7 cellular contexts compared by ENCODE assay signal in genomic region chr19:55579766-55580621, GRCh38. TPM values are rescaled to one million over a fixed set of nuclear protein-coding genes. Genes with fewer than 3 reads are reported as not detected.
A peak's percentile ranks its signal among the peaks of the same experiment; 100 is the strongest.
DNase-seq lines count a peak whose midpoint lies in the region; ATAC-seq, FAIRE-seq and TF ChIP-seq lines count a peak whose summit lies in the region.

No MANE protein-coding gene starts in this region.

- peak overlapping the region; percentile 85 for H3K4me3 ChIP-seq in GM06990 (replicated peaks; ENCODE audit: low read depth, low read length)
- peak overlapping the region; percentile 93 for H3K4me3 ChIP-seq in GM12878

- peaks cover 7% of the 10 kb centered on the region for H3K36me3 Mint-ChIP-seq in IgD-negative memory B cell
- H3K36me3 Mint-ChIP-seq in stimulated activated naive B cell treated with anti-CD40 and anti-IgM and Interleukin-4, amounts not matched to agents 10 μg/mL and 1 μg/mL and 100 μg/mL, for 72 hours, result peaks cover 23 to 27% of the 10 kb centered on the region in 2 donors

- no peak for TF ChIP-seq RAD21 in GM12878 (IDR thresholded peaks at IDR 0.05; ENCODE audit: insufficient read depth, low read depth, low read length)

- TF ChIP-seq CTCF in GM06990 (IDR thresholded peaks at IDR 0.05; ENCODE audit: insufficient read depth, low read length, poor library complexity, severe bottlenecking) (no peak), GM12878 (IDR thresholded peaks at IDR 0.05 in 2 of 3, conservative IDR thresholded peaks at IDR 0.05 in 1 of 3; ENCODE audit: control insufficient read depth in 2 of 3, extremely low read depth in 1 of 3, insufficient read depth in 1 of 3, low read depth in 3 of 3, low read length in 3 of 3) (no peak)

- H3K27ac ChIP-seq in GM12878 (ENCODE audit: control insufficient read depth, insufficient read depth), result peak overlapping the region; percentile 64

- peak overlapping the region; percentile 85; the same call in 1 of the 2 replicates for H2AFZ ChIP-seq in GM12878 (ENCODE audit: control insufficient read depth, low read depth, low read length)

- peak overlapping the region; percentile 72 to 84 (median 80) for H3K4me3 Mint-ChIP-seq in IgD-negative memory B cell
- H3K4me3 Mint-ChIP-seq in stimulated activated naive B cell treated with anti-CD40 and anti-IgM and Interleukin-4, amounts not matched to agents 10 μg/mL and 1 μg/mL and 100 μg/mL, for 72 hours, result peak overlapping the region; percentile 86 to 88

- H3K27me3 ChIP-seq in GM06990 (replicated peaks; ENCODE audit: control insufficient read depth, insufficient read depth, low read length) (no peaks in the 10 kb centered on the region; the same call in 1 of the 2 replicates), GM12878 (replicated peaks in 1 of 2; ENCODE audit: control insufficient read depth in 2 of 2, insufficient read depth in 2 of 2, low read length in 1 of 2) (no peaks in the 10 kb centered on the region)

- peak overlapping the region; percentile 54 to 88 (median 79) for H3K27ac Mint-ChIP-seq in IgD-negative memory B cell
- H3K27ac Mint-ChIP-seq in stimulated activated naive B cell treated with anti-CD40 and anti-IgM and Interleukin-4, amounts not matched to agents 10 μg/mL and 1 μg/mL and 100 μg/mL, for 72 hours, result peak overlapping the region; percentile 90

- H3K36me3 ChIP-seq in GM06990 (ENCODE audit: control insufficient read depth, insufficient read depth, low read length), result peaks cover 2% of the 10 kb centered on the region
- H3K36me3 ChIP-seq in GM12878 (ENCODE audit: control insufficient read depth in 2 of 2, insufficient read depth in 2 of 2, low read length in 1 of 2), result peaks cover 0 to 5% of the 10 kb centered on the region in 2 experiments; a peak in 1 of 4 replicates

- H3K27me3 Mint-ChIP-seq in IgD-negative memory B cell, result peaks cover 2% of the 10 kb centered on the region
- H3K27me3 Mint-ChIP-seq in stimulated activated naive B cell treated with anti-CD40 and anti-IgM and Interleukin-4, amounts not matched to agents 10 μg/mL and 1 μg/mL and 100 μg/mL, for 72 hours, result no peaks in the 10 kb centered on the region

- no peak for TF ChIP-seq POLR2A in GM12878 (IDR thresholded peaks at IDR 0.05; ENCODE audit: low read depth, low read length)

- peak; percentile 72 for ATAC-seq in GM12878
- ATAC-seq in stimulated activated naive B cell treated with anti-CD40 and anti-IgM and Interleukin-4, amounts not matched to agents 10 μg/mL and 1 μg/mL and 100 μg/mL, for 72 hours (replicated peaks), result peak; percentile 29 to 44
- no peak for ATAC-seq in HG02885 (IDR thresholded peaks at IDR 0.05; ENCODE audit: poor library complexity, unreplicated experiment)
- ATAC-seq in GM18519 (IDR thresholded peaks at IDR 0.05; ENCODE audit: low FRiP score, unreplicated experiment), result no peak

- in situ Hi-C loops in GM12878 (cut with MboI), result no loop called here

- no peak for DNase-seq in GM06990 (ENCODE audit: extremely low read depth, insufficient read length)
- no peak for DNase-seq in GM12878 (ENCODE audit: low read depth, low spot score)
- peak; percentile 42 for DNase-seq in iris pigment epithelial cell (ENCODE audit: low read depth)
- no peak for DNase-seq in stimulated activated naive B cell treated with anti-CD40 and anti-IgM and Interleukin-4, amounts not matched to agents 10 μg/mL and 1 μg/mL and 100 μg/mL, for 72 hours

- FAIRE-seq in GM12878 (lab: Jason Lieb, UNC), result no peak

- SMC1A ChIA-PET in GM12878 (lab: Charles Lee; ENCODE audit: uncharacterized antibody, unreplicated experiment), result interaction anchor here (0.7 to 1.1 kb wide), 2 partner anchors 66 to 118 kb away, joined by 3 to 5 read pairs; partner anchors contain the start of gene ISOC2

- H4K20me1 ChIP-seq in GM12878 (ENCODE audit: control insufficient read depth, insufficient read depth), result no peaks in the 10 kb centered on the region

- WGBS in GM12878 (ENCODE audit: insufficient coverage, insufficient replicate concordance, low lambda C conversion rate, missing lambda C conversion rate), result 25% methylated on average over 13 of the region's 20 CpGs

- no peak for TF ChIP-seq EP300 in GM12878 (IDR thresholded peaks at IDR 0.05; ENCODE audit: borderline replicate concordance in 1 of 2, control insufficient read depth in 1 of 2, low read depth in 2 of 2, low read length in 2 of 2)

- H3K4me2 ChIP-seq in GM12878 (ENCODE audit: control insufficient read depth, insufficient read depth), result peak overlapping the region; percentile 71

- H3K9me3 Mint-ChIP-seq in IgD-negative memory B cell, result peaks cover 0 to 2% (median 0%) of the 10 kb centered on the region in 3 donors
- peaks cover 2 to 4% of the 10 kb centered on the region in 2 donors for H3K9me3 Mint-ChIP-seq in stimulated activated naive B cell treated with anti-CD40 and anti-IgM and Interleukin-4, amounts not matched to agents 10 μg/mL and 1 μg/mL and 100 μg/mL, for 72 hours

- intact Hi-C loops in GM12878 (cut with micrococcal nuclease; ENCODE audit: unreplicated experiment), result no loop called here

- RAD21 ChIA-PET in GM12878 (lab: Charles Lee; ENCODE audit: unreplicated experiment), result interaction anchor here (0.8 to 1.0 kb wide), 3 partner anchors 46 to 76 kb away, joined by 3 to 6 read pairs (median 3); no protein-coding TSS in a partner anchor

- peaks cover under 1 to 16% (median 8%) of the 10 kb centered on the region in 3 donors for H3K4me1 Mint-ChIP-seq in IgD-negative memory B cell
- H3K4me1 Mint-ChIP-seq in stimulated activated naive B cell treated with anti-CD40 and anti-IgM and Interleukin-4, amounts not matched to agents 10 μg/mL and 1 μg/mL and 100 μg/mL, for 72 hours, result peaks cover 18 to 22% of the 10 kb centered on the region in 2 donors

- BruUV-seq in GM12878 (replicated peaks; lab: Mats Ljungman, UMichigan), result no TSS peak

- POLR2A ChIA-PET in GM12878 (lab: Charles Lee), result interaction anchor here (1.3 to 1.5 kb wide), 2 partner anchors 10 to 19 kb away, joined by 4 to 5 read pairs; partner anchors contain the start of gene FIZ1

- 0 out of 2 replicates have a peak, but pooled peaks cover 3% of the 10 kb centered on the region for H3K4me1 ChIP-seq in GM12878 (ENCODE audit: control insufficient read depth, insufficient read depth, low read length)

- no peaks in the 10 kb centered on the region for H3K9me3 ChIP-seq in GM12878 (replicated peaks; ENCODE audit: control insufficient read depth, insufficient read depth, low read length)

- CTCF ChIA-PET in GM12878 (lab: Yijun Ruan, JAX), result interaction anchor here (2.3 kb wide), 1 partner anchor 26 kb away, joined by 5 read pairs; the partner anchor contains the start of gene ZNF865

- peak overlapping the region; percentile 56 for H3K9ac ChIP-seq in GM12878 (ENCODE audit: control insufficient read depth, insufficient read depth, low read length)

- peaks cover 11% of the 10 kb centered on the region for H3K79me2 ChIP-seq in GM12878 (ENCODE audit: control insufficient read depth, insufficient read depth, low read length)

RNA-seq across cellular contexts. Expression of gene ZNF579, which starts 0.7 kb away (rescaled TPM):
- 0.79 TPM for polyA plus RNA-seq in IgD-negative memory B cell
- total RNA-seq in GM12878 (2013; cell fraction: nucleolus; rRNA removed), result 6.3 and 8.5 TPM in 2 replicates
- 2.0 and 2.5 TPM in 2 replicates for total RNA-seq in GM12878 (2014; rRNA removed)
- total RNA-seq in GM12878 (2014; rRNA removed; fragmentation: Illumina TruSeq; extraction: Trizol), result 1.2 and 1.4 TPM in 2 replicates
- 10.6 and 11.7 TPM in 2 replicates for total RNA-seq in GM12878 (2021)
- polyA plus RNA-seq in GM12878 (2011; ENCODE audit: low read depth), result 0.52 TPM
- polyA plus RNA-seq in GM12878 (2011; rRNA removed), result 1.1 and 1.6 TPM in 2 replicates
- polyA plus RNA-seq in GM12878 (2011; cell fraction: cytosol; rRNA removed), result 1.1 and 1.3 TPM in 2 replicates
- 15.2 and 37.1 TPM in 2 replicates for polyA plus RNA-seq in GM12878 (2011; cell fraction: nucleus; rRNA removed)
- 7.8 and 9.0 TPM in 2 replicates for polyA plus RNA-seq in GM12878 (2012)
- 2.0 and 2.6 TPM in 2 replicates for polyA plus RNA-seq in GM12878 (2014; fragmentation: Illumina TruSeq; extraction: Trizol)
- under 1 TPM; 0.11 to 0.35 TPM for polyA plus RNA-seq in GM12878 (2014; fragmentation: Nextera tagmentation; extraction: Ambion mirVana)
- polyA plus RNA-seq in GM12878 (2014; rRNA removed), result 5.2 and 7.5 TPM in 2 replicates
- 1 to 10 TPM in 1 of 2 experiments, under 1 TPM in 1; 0.43 to 1.5 TPM for polyA plus RNA-seq in GM12878 (2016; fragmentation: Nextera tagmentation; extraction: Ambion mirVana)
- 1.8 and 3.7 TPM in 2 replicates for polyA minus RNA-seq in GM12878 (2011; rRNA and poly(A)+ RNA removed)
- polyA minus RNA-seq in GM12878 (2011; cell fraction: cytosol; rRNA and poly(A)+ RNA removed), result 2.8 and 4.0 TPM in 2 replicates
- polyA minus RNA-seq in GM12878 (2011; cell fraction: nucleus; rRNA and poly(A)+ RNA removed), result 1.8 and 11.5 TPM in 2 replicates

RNA-seq across cellular contexts. Expression of gene FIZ1, which starts 19.3 kb away (rescaled TPM):
- polyA plus RNA-seq in IgD-negative memory B cell (3.1 TPM), GM12878 (2011; rRNA removed) (2.9 and 4.5 TPM in 2 replicates), GM12878 (2014; fragmentation: Illumina TruSeq; extraction: Trizol) (7.0 TPM in 2 replicates), GM12878 (2014; fragmentation: Nextera tagmentation; extraction: Ambion mirVana) (1 to 10 TPM in 1 of 2 experiments, under 1 TPM in 1; 0.60 to 1.5 TPM), GM12878 (2014; rRNA removed) (8.0 and 9.8 TPM in 2 replicates), GM12878 (2016; fragmentation: Nextera tagmentation; extraction: Ambion mirVana) (1 to 10 TPM; 1.4 to 3.9 TPM)
- total RNA-seq in GM12878 (2013; cell fraction: nucleolus; rRNA removed), result 3.4 and 3.8 TPM in 2 replicates
- total RNA-seq in GM12878 (2014; rRNA removed) (4.6 and 5.0 TPM in 2 replicates), GM12878 (2014; rRNA removed; fragmentation: Illumina TruSeq; extraction: Trizol) (2.1 and 3.0 TPM in 2 replicates), GM12878 (2021) (14.6 and 16.8 TPM in 2 replicates)
- 3.8 TPM for polyA plus RNA-seq in GM12878 (2011; ENCODE audit: low read depth)
- polyA plus RNA-seq in GM12878 (2011; cell fraction: cytosol; rRNA removed), result 4.9 and 5.3 TPM in 2 replicates
- 7.8 and 9.2 TPM in 2 replicates for polyA plus RNA-seq in GM12878 (2011; cell fraction: nucleus; rRNA removed)
- 9.1 and 9.2 TPM in 2 replicates for polyA plus RNA-seq in GM12878 (2012)
- polyA minus RNA-seq in GM12878 (2011; rRNA and poly(A)+ RNA removed), result 1.5 and 2.9 TPM in 2 replicates
- 2.9 and 3.2 TPM in 2 replicates for polyA minus RNA-seq in GM12878 (2011; cell fraction: cytosol; rRNA and poly(A)+ RNA removed)
- polyA minus RNA-seq in GM12878 (2011; cell fraction: nucleus; rRNA and poly(A)+ RNA removed), result 1.5 and 3.6 TPM in 2 replicates

RNA-seq across cellular contexts. Expression of gene ZNF524, which starts 20.1 kb away (rescaled TPM):
- polyA plus RNA-seq in IgD-negative memory B cell (49.6 TPM), GM12878 (2011; rRNA removed) (1.5 and 3.7 TPM in 2 replicates), GM12878 (2014; fragmentation: Illumina TruSeq; extraction: Trizol) (1.1 TPM in 1 of 2 replicates, not detected in the other), GM12878 (2014; fragmentation: Nextera tagmentation; extraction: Ambion mirVana) (under 1 TPM in 1 of 2 experiments, not detected in 1; 0.47 TPM), GM12878 (2014; rRNA removed) (13.9 and 15.0 TPM in 2 replicates), GM12878 (2016; fragmentation: Nextera tagmentation; extraction: Ambion mirVana) (10 to 100 TPM; 12.4 to 12.8 TPM)
- 10.3 and 13.5 TPM in 2 replicates for total RNA-seq in GM12878 (2013; cell fraction: nucleolus; rRNA removed)
- total RNA-seq in GM12878 (2014; rRNA removed) (15.6 and 18.6 TPM in 2 replicates), GM12878 (2014; rRNA removed; fragmentation: Illumina TruSeq; extraction: Trizol) (3.7 and 3.8 TPM in 2 replicates), GM12878 (2021) (14.7 and 17.2 TPM in 2 replicates)
- 1.4 TPM for polyA plus RNA-seq in GM12878 (2011; ENCODE audit: low read depth)
- polyA plus RNA-seq in GM12878 (2011; cell fraction: cytosol; rRNA removed), result 7.5 and 14.6 TPM in 2 replicates
- polyA plus RNA-seq in GM12878 (2011; cell fraction: nucleus; rRNA removed), result 17.2 and 20.1 TPM in 2 replicates
- polyA plus RNA-seq in GM12878 (2012), result 7.8 and 10.7 TPM in 2 replicates
- 1.1 and 3.7 TPM in 2 replicates for polyA minus RNA-seq in GM12878 (2011; rRNA and poly(A)+ RNA removed)
- 4.4 and 6.4 TPM in 2 replicates for polyA minus RNA-seq in GM12878 (2011; cell fraction: cytosol; rRNA and poly(A)+ RNA removed)
- 4.2 and 6.7 TPM in 2 replicates for polyA minus RNA-seq in GM12878 (2011; cell fraction: nucleus; rRNA and poly(A)+ RNA removed)

RNA-seq across cellular contexts. Expression of gene ZNF865, which starts 25.5 kb away (rescaled TPM):
- polyA plus RNA-seq in IgD-negative memory B cell (0.36 TPM), GM12878 (2011; rRNA removed) (0.49 and 1.5 TPM in 2 replicates), GM12878 (2014; fragmentation: Illumina TruSeq; extraction: Trizol) (0.24 and 1.2 TPM in 2 replicates), GM12878 (2014; fragmentation: Nextera tagmentation; extraction: Ambion mirVana) (under 1 TPM; 0.02 to 0.05 TPM), GM12878 (2014; rRNA removed) (7.6 and 9.8 TPM in 2 replicates), GM12878 (2016; fragmentation: Nextera tagmentation; extraction: Ambion mirVana) (under 1 TPM; 0.13 to 0.37 TPM)
- 9.9 and 10.4 TPM in 2 replicates for total RNA-seq in GM12878 (2013; cell fraction: nucleolus; rRNA removed)
- total RNA-seq in GM12878 (2014; rRNA removed) (0.96 and 1.1 TPM in 2 replicates), GM12878 (2014; rRNA removed; fragmentation: Illumina TruSeq; extraction: Trizol) (0.78 and 0.85 TPM in 2 replicates), GM12878 (2021) (17.8 and 18.3 TPM in 2 replicates)
- polyA plus RNA-seq in GM12878 (2011; ENCODE audit: low read depth), result 0.83 TPM
- 2.0 and 3.3 TPM in 2 replicates for polyA plus RNA-seq in GM12878 (2011; cell fraction: cytosol; rRNA removed)
- 7.5 and 10.9 TPM in 2 replicates for polyA plus RNA-seq in GM12878 (2011; cell fraction: nucleus; rRNA removed)
- 6.5 and 7.1 TPM in 2 replicates for polyA plus RNA-seq in GM12878 (2012)
- polyA minus RNA-seq in GM12878 (2011; rRNA and poly(A)+ RNA removed), result 0.51 and 1.1 TPM in 2 replicates
- polyA minus RNA-seq in GM12878 (2011; cell fraction: cytosol; rRNA and poly(A)+ RNA removed), result 2.9 and 4.3 TPM in 2 replicates
- 1.6 and 3.6 TPM in 2 replicates for polyA minus RNA-seq in GM12878 (2011; cell fraction: nucleus; rRNA and poly(A)+ RNA removed)

RNA-seq across cellular contexts. Expression of gene SBK3, which starts 34.7 kb away (rescaled TPM):
- not detected for polyA plus RNA-seq in IgD-negative memory B cell
- not detected in 2 replicates for total RNA-seq in GM12878 (2013; cell fraction: nucleolus; rRNA removed)
- total RNA-seq in GM12878 (2014; rRNA removed), result not detected in 2 replicates
- total RNA-seq in GM12878 (2014; rRNA removed; fragmentation: Illumina TruSeq; extraction: Trizol), result not detected in 2 replicates
- total RNA-seq in GM12878 (2021), result not detected in 2 replicates
- polyA plus RNA-seq in GM12878 (2011; ENCODE audit: low read depth), result not detected
- not detected in 2 replicates for polyA plus RNA-seq in GM12878 (2011; rRNA removed)
- not detected in 2 replicates for polyA plus RNA-seq in GM12878 (2011; cell fraction: cytosol; rRNA removed)
- not detected in 2 replicates for polyA plus RNA-seq in GM12878 (2011; cell fraction: nucleus; rRNA removed)
- not detected in 2 replicates for polyA plus RNA-seq in GM12878 (2012)
- polyA plus RNA-seq in GM12878 (2014; fragmentation: Illumina TruSeq; extraction: Trizol), result not detected in 2 replicates
- not detected for polyA plus RNA-seq in GM12878 (2014; fragmentation: Nextera tagmentation; extraction: Ambion mirVana)
- not detected in 2 replicates for polyA plus RNA-seq in GM12878 (2014; rRNA removed)
- polyA plus RNA-seq in GM12878 (2016; fragmentation: Nextera tagmentation; extraction: Ambion mirVana), result not detected
- not detected in 2 replicates for polyA minus RNA-seq in GM12878 (2011; rRNA and poly(A)+ RNA removed)
- 0.73 TPM in 1 of 2 replicates, not detected in the other for polyA minus RNA-seq in GM12878 (2011; cell fraction: cytosol; rRNA and poly(A)+ RNA removed)
- not detected in 2 replicates for polyA minus RNA-seq in GM12878 (2011; cell fraction: nucleus; rRNA and poly(A)+ RNA removed)

Comparison
In these comparisons a context has a peak if more than half of its experiments do, and no peak if none do; other contexts are left out.
1. ATAC-seq: peak in GM12878 (single experiment) and stimulated activated naive B cell treated with anti-CD40 and anti-IgM and Interleukin-4, amounts not matched to agents 10 μg/mL and 1 μg/mL and 100 μg/mL, for 72 hours (2 of 2); none in HG02885 (single experiment) and GM18519 (single experiment).